1 cellular context compared by ENCODE assay signal in genomic region chr3:138944842-138945645, GRCh38.
A peak's percentile ranks its signal among the peaks of the same experiment; 100 is the strongest.
TF ChIP-seq lines count a peak whose summit lies in the region.

No MANE protein-coding gene starts in this region.

TF ChIP-seq in K562, 482 proteins besides CTCF, POLR2A, EP300 and RAD21 (continued from another document and continues in another):
- TF ChIP-seq ARID3A (IDR thresholded peaks at IDR 0.05; ENCODE audit: borderline replicate concordance, low read depth, low read length) (no peak), TCF7L2 (IDR thresholded peaks at IDR 0.05; ENCODE audit: low read depth, low read length) (no peak), ZNF584 (CRISPR knock-in tag; IDR thresholded peaks at IDR 0.05; ENCODE audit: low read depth) (no peak), TCF15 (CRISPR knock-in tag; IDR thresholded peaks at IDR 0.05) (no peak), ZNF696 (CRISPR knock-in tag; conservative IDR thresholded peaks at IDR 0.05) (no peak), HOMEZ (CRISPR knock-in tag; IDR thresholded peaks at IDR 0.05) (no peak), TCF7 (IDR thresholded peaks at IDR 0.05; ENCODE audit: borderline replicate concordance) (no peak), MAFF (IDR thresholded peaks at IDR 0.05; ENCODE audit: low read length) (no peak), RFX1 (IDR thresholded peaks at IDR 0.05) (no peak), PATZ1 (CRISPR knock-in tag; IDR thresholded peaks at IDR 0.05; ENCODE audit: borderline replicate concordance) (no peak), ZNF830 (CRISPR knock-in tag; IDR thresholded peaks at IDR 0.05) (no peak), ZBTB12 (CRISPR knock-in tag; IDR thresholded peaks at IDR 0.05) (no peak), CHD1 (IDR thresholded peaks at IDR 0.05; ENCODE audit: low read length) (peak; percentile 30), ZNF639 (CRISPR knock-in tag; conservative IDR thresholded peaks at IDR 0.05 in 1 of 2, IDR thresholded peaks at IDR 0.05 in 1 of 2) (0 out of 4 replicates have a peak, but pooled peaks of 1 of the 2 experiments have one; percentile 30), NFXL1 (CRISPR knock-in tag; IDR thresholded peaks at IDR 0.05) (no peak), MECOM (CRISPR knock-in tag; IDR thresholded peaks at IDR 0.05) (no peak), THAP7 (CRISPR knock-in tag; IDR thresholded peaks at IDR 0.05) (no peak), ZNF41 (CRISPR knock-in tag; conservative IDR thresholded peaks at IDR 0.05) (no peak), SAFB (IDR thresholded peaks at IDR 0.05; ENCODE audit: borderline replicate concordance, low read depth, low read length) (no peak), ATF4 (CRISPR knock-in tag; IDR thresholded peaks at IDR 0.05) (no peak), IFI16 (CRISPR knock-in tag; IDR thresholded peaks at IDR 0.05) (no peak), ZNF143 (CRISPR knock-in tag; IDR thresholded peaks at IDR 0.05) (no peak), RBFOX2 (IDR thresholded peaks at IDR 0.05; ENCODE audit: low read depth, low read length) (peak; percentile 84), NR4A1 (CRISPR knock-in tag; IDR thresholded peaks at IDR 0.05) (no peak), NR4A1 (tag; IDR thresholded peaks at IDR 0.05) (0 out of 2 replicates have a peak, but pooled peaks have one; percentile 29), MAFK (IDR thresholded peaks at IDR 0.05; ENCODE audit: low read length) (no peak), FOXK1 (CRISPR knock-in tag; IDR thresholded peaks at IDR 0.05; ENCODE audit: borderline replicate concordance) (no peak), ESRRB (CRISPR knock-in tag; IDR thresholded peaks at IDR 0.05; ENCODE audit: borderline replicate concordance) (no peak), MTF1 (CRISPR knock-in tag; IDR thresholded peaks at IDR 0.05; ENCODE audit: borderline replicate concordance) (no peak), CEBPZ (IDR thresholded peaks at IDR 0.05; ENCODE audit: borderline replicate concordance, low read depth, low read length) (no peak), SP1 (CRISPR knock-in tag; IDR thresholded peaks at IDR 0.05) (no peak), ZNF57 (CRISPR knock-in tag; IDR thresholded peaks at IDR 0.05) (no peak), DNMT1 (IDR thresholded peaks at IDR 0.05) (no peak), SMAD2 (IDR thresholded peaks at IDR 0.05; ENCODE audit: low read depth, low read length) (no peak), RBM34 (IDR thresholded peaks at IDR 0.05; ENCODE audit: borderline replicate concordance, insufficient read depth, low read length) (no peak), HMG20A (CRISPR knock-in tag; conservative IDR thresholded peaks at IDR 0.05) (no peak), MEF2D (tag; conservative IDR thresholded peaks at IDR 0.05; ENCODE audit: low read depth) (no peak), KLF13 (tag; IDR thresholded peaks at IDR 0.05; ENCODE audit: borderline replicate concordance, low read depth) (no peak), RBM15 (IDR thresholded peaks at IDR 0.05; ENCODE audit: insufficient read depth, low read length) (no peak), THRB (CRISPR knock-in tag; conservative IDR thresholded peaks at IDR 0.05) (no peak), NFIX (CRISPR knock-in tag; IDR thresholded peaks at IDR 0.05; ENCODE audit: low read depth) (no peak), ZNF707 (CRISPR knock-in tag; conservative IDR thresholded peaks at IDR 0.05) (no peak), GABPA (tag; conservative IDR thresholded peaks at IDR 0.05; ENCODE audit: low read depth) (no peak), BCL6 (CRISPR knock-in tag; IDR thresholded peaks at IDR 0.05) (no peak), HSF4 (CRISPR knock-in tag; IDR thresholded peaks at IDR 0.05; ENCODE audit: borderline replicate concordance) (no peak), TARDBP (IDR thresholded peaks at IDR 0.05) (no peak), HMG20B (CRISPR knock-in tag; IDR thresholded peaks at IDR 0.05) (no peak), USF2 (CRISPR knock-in tag; IDR thresholded peaks at IDR 0.05) (no peak), ZBTB7A (IDR thresholded peaks at IDR 0.05; ENCODE audit: borderline replicate concordance, control insufficient read depth, low read depth, low read length) (no peak), NR0B1 (IDR thresholded peaks at IDR 0.05; ENCODE audit: partially characterized antibody) (no peak)
